In the genomic region with DNA sequence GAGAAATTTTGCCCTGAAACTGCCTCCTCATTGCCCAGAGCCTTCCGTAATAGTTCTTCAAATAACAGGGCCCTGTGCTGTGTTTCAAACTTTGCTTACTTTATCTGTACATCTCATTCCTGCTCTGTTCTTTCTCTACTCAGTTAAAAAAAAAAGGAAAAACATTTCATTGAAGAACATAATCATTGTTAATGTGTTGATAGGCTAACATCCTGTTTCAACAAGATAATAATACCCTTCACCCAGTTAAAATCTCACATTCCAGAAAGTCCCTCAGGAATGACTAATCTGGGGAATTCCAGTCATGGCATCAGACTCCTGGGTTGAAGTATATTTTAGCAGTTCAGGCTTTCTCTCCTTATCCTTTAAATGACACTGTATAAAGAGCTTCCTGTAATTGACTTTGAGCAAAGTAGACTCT, we compare ENCODE assay signal across 10 cellular contexts. TPM values are rescaled to one million over a fixed set of nuclear protein-coding genes. Genes with fewer than 3 reads are reported as not detected.
DNase-seq lines count a peak whose midpoint lies in the region; ATAC-seq and TF ChIP-seq lines count a peak whose summit lies in the region.
"Had no signal": no experiment of that assay in that cellular context is flagged by ENCODE, and none has a peak within 500 bp of the region (broad histone marks: within the 10 kb centered on the region; RNA-seq: fewer than 3 reads in every experiment).

No MANE protein-coding gene starts in this region.

- H3K27ac ChIP-seq in ACC112 (ENCODE audit: low read depth, low read length) (peak overlapping the region; percentile 98), HUES64 (ENCODE audit: low read depth, low read length) (peak overlapping the region; percentile 80), lung (ENCODE audit: low read depth in 1 of 2, low read length in 1 of 2) (no peak overlapping the region)

- 73% methylated on average over 1 of the region's 1 CpG for WGBS in HUES64
- WGBS in lung, 2 donors, result 32 to 83% methylated on average over 1 of the region's 1 CpG

- peak overlapping the region; percentile 55 for H2AFZ ChIP-seq in ACC112 (ENCODE audit: low read length, unreplicated experiment)

- DNase-seq in choroid plexus epithelial cell (ENCODE audit: low read depth) (peak; percentile 92), lung (ENCODE audit: low spot score) (no peak), NCI-H526 treated with DMSO at 0.1 percent for 48 hours (lab: John Stamatoyannopoulos, UW) (no peak)
- DNase-seq: CD8-positive, alpha-beta memory T cell; nucleus accumbens had no signal

- TF ChIP-seq CTCF in choroid plexus epithelial cell (conservative IDR thresholded peaks at IDR 0.05; ENCODE audit: low read depth, low read length) (no peak), lung (IDR thresholded peaks at IDR 0.05; ENCODE audit: control extremely low read depth, extremely low read depth) (no peak)

- H3K9me3 ChIP-seq in HUES64 (ENCODE audit: insufficient read depth, low read depth, low read length) (no peaks in the 10 kb centered on the region), lung (ENCODE audit: control insufficient read depth in 2 of 2, insufficient read depth in 1 of 2, low read length in 1 of 2) (no peaks in the 10 kb centered on the region)

- ATAC-seq in lung (ENCODE audit: insufficient read depth, low FRiP score) (peak; percentile 82), HG02885 (IDR thresholded peaks at IDR 0.05; ENCODE audit: poor library complexity, unreplicated experiment) (no peak), GM19455 (IDR thresholded peaks at IDR 0.05; ENCODE audit: unreplicated experiment) (no peak), GM19467 (IDR thresholded peaks at IDR 0.05; ENCODE audit: unreplicated experiment) (no peak)

- no peaks in the 10 kb centered on the region for H3K27me3 ChIP-seq in ACC112 (ENCODE audit: insufficient read depth, low read length)
- no peaks in the 10 kb centered on the region for H3K27me3 ChIP-seq in HUES64 (ENCODE audit: insufficient read depth, low read length)
- no peaks in the 10 kb centered on the region for H3K27me3 ChIP-seq in lung (ENCODE audit: control insufficient read depth, insufficient read depth)

- H3K36me3 ChIP-seq in ACC112 (ENCODE audit: insufficient read depth, low read length) (no peaks in the 10 kb centered on the region), HUES64 (ENCODE audit: insufficient read depth, low read length) (no peaks in the 10 kb centered on the region), lung (ENCODE audit: control insufficient read depth in 2 of 2, insufficient read depth in 2 of 2, low read length in 2 of 2) (no peaks in the 10 kb centered on the region)

- H3K9ac ChIP-seq in HUES64 (ENCODE audit: low read depth, low read length), result peak overlapping the region; percentile 45; the same call in 1 of the 2 replicates

- peak overlapping the region; percentile 50 for H3K4me3 ChIP-seq in ACC112 (ENCODE audit: low read depth, low read length)
- no peak overlapping the region for H3K4me3 ChIP-seq in HUES64 (ENCODE audit: low read length)
- no peak overlapping the region for H3K4me3 ChIP-seq in choroid plexus epithelial cell (ENCODE audit: low read depth, low read length)
- H3K4me3 ChIP-seq in lung, result no peak overlapping the region

- H3K4me1 ChIP-seq in ACC112 (ENCODE audit: control insufficient read depth, insufficient read depth, low read length, unreplicated experiment) (peaks cover 57% of the 10 kb centered on the region), HUES64 (ENCODE audit: insufficient read depth, low read length) (peaks cover 55% of the 10 kb centered on the region), lung (ENCODE audit: control insufficient read depth in 2 of 2, insufficient read depth in 2 of 2, low read length in 2 of 2) (peaks cover 0 to 3% of the 10 kb centered on the region in 2 donors)

- no peaks in the 10 kb centered on the region for H3K79me2 ChIP-seq in ACC112 (ENCODE audit: control insufficient read depth, insufficient read depth, low read length, unreplicated experiment)

RNA-seq across cellular contexts. Expression of gene ITGAV, which starts 45.6 kb away (rescaled TPM):
- polyA plus RNA-seq in HUES64 (2013, experiment 1 of 2), result 23.9 TPM
- polyA plus RNA-seq in HUES64 (2013, experiment 2 of 2), result 30.7 TPM
- 10 to 100 TPM; 62.1 to 91.8 TPM for total RNA-seq in lung
- polyA plus RNA-seq in lung, result 10 to 100 TPM; 10.1 to 25.5 TPM

RNA-seq across cellular contexts. Expression of gene ZC3H15, which starts 58.2 kb away (rescaled TPM):
- 81.4 TPM for polyA plus RNA-seq in HUES64 (2013, experiment 1 of 2)
- 78.7 TPM for polyA plus RNA-seq in HUES64 (2013, experiment 2 of 2)
- 10 to 100 TPM; 33.4 to 74.7 TPM for total RNA-seq in lung
- 10 to 100 TPM; 39.8 to 43.7 TPM for polyA plus RNA-seq in lung

Comparison
In these comparisons a context has a peak if more than half of its experiments do, and no peak if none do; other contexts are left out.
1. H3K27ac ChIP-seq: peak in ACC112 (single experiment) and HUES64 (single experiment); none in lung (0 of 2).